ENCODE assay signal across 1 cellular context in the genomic region with DNA sequence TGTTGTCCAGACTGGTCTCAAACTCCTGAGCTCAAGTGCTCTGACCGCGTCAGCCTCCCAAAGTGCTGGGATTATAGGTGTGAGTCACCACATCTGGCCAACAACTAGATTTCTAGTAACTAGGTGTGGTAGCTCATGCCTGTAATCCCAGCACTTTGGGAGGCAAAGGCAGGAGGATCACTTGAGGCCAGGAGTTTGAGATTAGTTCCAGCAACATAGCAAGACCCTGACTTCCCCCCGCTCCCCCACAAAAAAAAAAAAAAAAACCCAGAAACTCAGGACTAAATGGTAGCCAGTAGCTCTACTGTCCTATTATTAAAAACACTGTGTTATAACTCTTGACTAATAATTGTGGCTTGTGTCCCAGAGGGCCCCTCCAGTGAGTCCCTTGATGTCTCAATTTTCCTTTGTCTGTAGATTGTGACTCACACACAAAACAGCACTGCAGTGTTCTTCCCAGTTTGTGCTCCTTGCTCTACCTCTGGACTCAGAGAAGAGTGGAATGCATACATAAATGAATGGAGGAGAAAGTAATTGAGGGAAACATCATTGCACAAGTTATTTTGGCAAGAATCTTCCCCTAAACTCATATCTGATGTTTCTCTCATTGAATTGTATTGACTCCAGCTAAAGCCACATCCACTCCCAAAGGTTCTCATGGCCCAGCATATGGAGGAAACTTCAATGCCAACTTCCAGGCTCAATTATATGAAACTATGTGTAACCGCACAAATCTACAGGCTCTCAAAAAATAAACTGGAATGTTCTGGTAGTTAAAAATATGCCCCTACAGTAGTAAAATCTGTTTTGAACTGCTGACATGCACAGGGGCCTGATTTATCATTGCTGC.
TF ChIP-seq lines count a peak whose summit lies in the region.

No MANE protein-coding gene starts in this region.

TF ChIP-seq in H1, 55 proteins besides CTCF, POLR2A, EP300 and RAD21 (continued from another document):
- TF ChIP-seq, protein P1, sequence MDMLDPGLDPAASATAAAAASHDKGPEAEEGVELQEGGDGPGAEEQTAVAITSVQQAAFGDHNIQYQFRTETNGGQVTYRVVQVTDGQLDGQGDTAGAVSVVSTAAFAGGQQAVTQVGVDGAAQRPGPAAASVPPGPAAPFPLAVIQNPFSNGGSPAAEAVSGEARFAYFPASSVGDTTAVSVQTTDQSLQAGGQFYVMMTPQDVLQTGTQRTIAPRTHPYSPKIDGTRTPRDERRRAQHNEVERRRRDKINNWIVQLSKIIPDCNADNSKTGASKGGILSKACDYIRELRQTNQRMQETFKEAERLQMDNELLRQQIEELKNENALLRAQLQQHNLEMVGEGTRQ (IDR thresholded peaks at IDR 0.05; ENCODE audit: low read length): no peak
- no peak for TF ChIP-seq EZH2 (IDR thresholded peaks at IDR 0.05; ENCODE audit: low read depth, low read length, severe bottlenecking)
